Comparison of ENCODE assay signal across 7 cellular contexts in the genomic region with DNA sequence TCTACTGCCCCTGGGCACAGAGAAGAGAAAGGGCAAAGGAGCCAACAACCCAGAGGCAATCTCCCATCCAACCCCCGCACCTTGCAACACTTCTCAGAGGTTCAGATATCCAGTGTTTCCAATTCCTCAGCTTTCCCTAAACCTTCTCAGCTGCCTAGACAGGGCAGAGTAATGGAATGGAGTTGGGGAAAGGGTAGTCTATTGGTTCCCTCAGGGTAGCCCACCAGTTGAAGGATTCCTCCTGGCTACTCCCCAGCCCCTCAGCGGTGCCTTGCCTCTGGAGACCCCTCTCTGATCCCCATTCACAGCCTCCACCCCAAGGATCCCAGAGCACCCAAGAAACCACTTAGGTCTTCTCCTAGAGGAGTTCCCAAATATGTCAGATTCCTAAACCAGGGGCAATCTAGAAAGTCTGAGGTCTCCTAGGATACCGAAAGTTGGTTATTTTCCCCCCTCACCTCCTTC. TPM values are rescaled to one million over a fixed set of nuclear protein-coding genes. Genes with fewer than 3 reads are reported as not detected.
DNase-seq lines count a peak whose midpoint lies in the region; ATAC-seq, FAIRE-seq and TF ChIP-seq lines count a peak whose summit lies in the region.
"Had no signal": no experiment of that assay in that cellular context is flagged by ENCODE, and none has a peak within 500 bp of the region (broad histone marks: within the 10 kb centered on the region; RNA-seq: fewer than 3 reads in every experiment).

No MANE protein-coding gene starts in this region.

- no peak for TF ChIP-seq RAD21 in H1 (IDR thresholded peaks at IDR 0.05 in 1 of 2, conservative IDR thresholded peaks at IDR 0.05 in 1 of 2; ENCODE audit: low read depth in 2 of 2, low read length in 2 of 2)

- POLR2A ChIA-PET in H1 (lab: Charles Lee; ENCODE audit: partially characterized antibody), result interaction anchor here (0.7 to 4.8 kb wide), 12 partner anchors 9 to 58 kb away, joined by 3 to 105 read pairs (median 7); a partner anchor contains a TSS

- H3K18ac ChIP-seq in H1 (ENCODE audit: extremely low read depth, low read length), result peak overlapping the region; percentile 98

- no peaks in the 10 kb centered on the region for H3K79me2 ChIP-seq in H1 (ENCODE audit: control insufficient read depth in 1 of 2, insufficient read depth in 2 of 2, low read length in 2 of 2)

- peak overlapping the region; percentile 85 to 97 for H3K4me2 ChIP-seq in H1 (ENCODE audit: insufficient read depth in 1 of 2, low read depth in 2 of 2, low read length in 2 of 2)

- no peak overlapping the region for H4K5ac ChIP-seq in H1 (ENCODE audit: insufficient read length, low read depth, low read length)

- CTCF ChIA-PET in H1 (lab: Charles Lee; ENCODE audit: partially characterized antibody), result interaction anchor here (0.5 to 14.9 kb wide), 17 partner anchors 8 to 691 kb away, joined by 3 to 618 read pairs (median 4); a partner anchor contains a TSS

- no peak overlapping the region for H3K23ac ChIP-seq in H1 (ENCODE audit: insufficient read length)

- H3K56ac ChIP-seq in H1 (replicated peaks; ENCODE audit: insufficient read length, low read depth, low read length), result no peak overlapping the region

- H3K27ac Mint-ChIP-seq in progenitor cell of endocrine pancreas, result peak overlapping the region; percentile 97

- H3K79me1 ChIP-seq in H1 (ENCODE audit: low read depth, low read length), result no peaks in the 10 kb centered on the region

- H2AK5ac ChIP-seq in H1 (ENCODE audit: low read depth, low read length), result no peak overlapping the region

- FAIRE-seq in H1 (lab: Jason Lieb, UNC), result no peak

- H3K9ac ChIP-seq in HUES48 (ENCODE audit: low read depth, low read length) (no peak overlapping the region), H1 (replicated peaks in 1 of 4; ENCODE audit: extremely low read depth in 1 of 4, low read depth in 3 of 4, low read length in 3 of 4) (peak overlapping the region in 1 of 4 experiments; percentile 5; a peak in 2 of 7 replicates)

- H3K27ac ChIP-seq in HUES48 (ENCODE audit: low read depth, low read length) (peak overlapping the region; percentile 85), H1 (ENCODE audit: low read depth, low read length) (no peak overlapping the region)

- H3K4me3 ChIP-seq in HUES48 (ENCODE audit: low read depth, low read length) (peak overlapping the region; percentile 57), H1 (ENCODE audit: extremely low read depth in 1 of 4, insufficient read depth in 2 of 4, low read depth in 3 of 4, low read length in 4 of 4) (peak overlapping the region; percentile 24 to 63 (median 46))

- H3K9me3 ChIP-seq in HUES48 (ENCODE audit: control insufficient read depth, insufficient read depth, low read length) (no peaks in the 10 kb centered on the region), H1 (ENCODE audit: insufficient read depth in 2 of 2, low read depth in 1 of 2, low read length in 1 of 2) (no peaks in the 10 kb centered on the region)

- H3K27me3 ChIP-seq in HUES48 (ENCODE audit: control insufficient read depth, insufficient read depth, low read length), result peaks cover 9% of the 10 kb centered on the region
- H3K27me3 ChIP-seq in H1 (replicated peaks in 1 of 4; ENCODE audit: control insufficient read depth in 3 of 4, extremely low read depth in 1 of 4, insufficient read depth in 3 of 4, low read length in 3 of 4), result peaks cover 0 to 7% (median 0%) of the 10 kb centered on the region in 4 experiments; a peak in 1 of 7 replicates

- peak overlapping the region; percentile 80 for H3K4me3 Mint-ChIP-seq in progenitor cell of endocrine pancreas (ENCODE audit: low read depth)

- H3K23me2 ChIP-seq in H1 (ENCODE audit: low read depth, low read length), result peaks cover 6% of the 10 kb centered on the region; the same call in 1 of the 2 replicates

- H2BK12ac ChIP-seq in H1 (ENCODE audit: low read depth, low read length), result 0 out of 2 replicates have a peak overlapping the region, but pooled peaks have one; percentile 10

- TF ChIP-seq CTCF in H1 (IDR thresholded peaks at IDR 0.05; ENCODE audit: control extremely low read depth in 1 of 3, insufficient read depth in 1 of 3, low read depth in 1 of 3, low read length in 3 of 3) (no peak), progenitor cell of endocrine pancreas (IDR thresholded peaks at IDR 0.05; ENCODE audit: unreplicated experiment) (no peak)

- H3K4me1 ChIP-seq in HUES48 (ENCODE audit: control insufficient read depth, insufficient read depth, low read length) (peaks cover 41% of the 10 kb centered on the region), H1 (replicated peaks in 1 of 4; ENCODE audit: control insufficient read depth in 3 of 4, insufficient read depth in 4 of 4, low read length in 3 of 4) (peaks cover 12 to 32% (median 21%) of the 10 kb centered on the region in 4 experiments)

- WGBS in H1 (ENCODE audit: extremely low coverage in 1 of 2, insufficient coverage in 1 of 2, insufficient read length in 1 of 2, insufficient replicate concordance in 2 of 2, low coverage in 1 of 2, low lambda C conversion rate in 2 of 2, missing lambda C conversion rate in 1 of 2), 2 experiments, result 67% methylated on average over 3 of the region's 3 CpGs; no CpG with 5 or more reads in 1 of the 2 experiments

- H2AFZ ChIP-seq in H1 (ENCODE audit: low read length), result no peak overlapping the region

- H3K36me3 ChIP-seq in HUES48 (ENCODE audit: control insufficient read depth, insufficient read depth, low read length) (no peaks in the 10 kb centered on the region), H1 (ENCODE audit: control insufficient read depth in 2 of 4, insufficient read depth in 4 of 4, low read length in 3 of 4) (no peaks in the 10 kb centered on the region; a peak in 1 of 8 replicates)

- H2BK5ac ChIP-seq in H1 (ENCODE audit: low read depth, low read length), result peak overlapping the region; percentile 94; the same call in 1 of the 2 replicates

- no peak for ATAC-seq in HG02884 (IDR thresholded peaks at IDR 0.05; ENCODE audit: unreplicated experiment)
- ATAC-seq in HG02852 (IDR thresholded peaks at IDR 0.05; ENCODE audit: unreplicated experiment), result no peak

- no peaks in the 10 kb centered on the region for H3K36me3 Mint-ChIP-seq in progenitor cell of endocrine pancreas (ENCODE audit: insufficient read depth)

- H2BK20ac ChIP-seq in H1 (ENCODE audit: low read length), result no peak overlapping the region; the same call in 1 of the 2 replicates

- H3K14ac ChIP-seq in H1 (ENCODE audit: insufficient read length), result no peak overlapping the region

- peak overlapping the region; percentile 79 for H4K91ac ChIP-seq in H1 (replicated peaks; ENCODE audit: insufficient read length, low read length)

- H4K8ac ChIP-seq in H1 (ENCODE audit: extremely low read depth, insufficient read depth, low read length), result no peak overlapping the region

- peaks cover 57% of the 10 kb centered on the region for H3K4me1 Mint-ChIP-seq in progenitor cell of endocrine pancreas (ENCODE audit: low read depth)

- DNase-seq in H1 (ENCODE audit: low read depth in 1 of 2, low spot score in 2 of 2) (no peak), progenitor cell of endocrine pancreas (ENCODE audit: low spot score, unreplicated experiment) (no peak), NCI-H1092 (lab: John Stamatoyannopoulos, UW) (no peak)
- DNase-seq: NCI-H1417 treated with DMSO at 0.1 percent for 48 hours had no signal

- no peak for TF ChIP-seq EP300 in H1 (IDR thresholded peaks at IDR 0.05; ENCODE audit: borderline replicate concordance in 1 of 2, low read depth in 2 of 2, low read length in 2 of 2)

- H3K27me3 Mint-ChIP-seq in progenitor cell of endocrine pancreas, result no peaks in the 10 kb centered on the region

- H2BK120ac ChIP-seq in H1 (replicated peaks; ENCODE audit: low read depth, low read length), result no peak overlapping the region

- H4K20me1 ChIP-seq in H1 (replicated peaks in 1 of 2; ENCODE audit: control insufficient read depth in 1 of 2, insufficient read depth in 2 of 2, low read length in 2 of 2), result no peaks in the 10 kb centered on the region

- no peak overlapping the region for H2BK15ac ChIP-seq in H1 (ENCODE audit: low read length)

- no peaks in the 10 kb centered on the region for H3K9me3 Mint-ChIP-seq in progenitor cell of endocrine pancreas (ENCODE audit: low read depth)

- no peak for TF ChIP-seq POLR2A in H1 (IDR thresholded peaks at IDR 0.05; ENCODE audit: control extremely low read depth in 1 of 2, low read depth in 2 of 2, low read length in 2 of 2)

- H3K4ac ChIP-seq in H1 (replicated peaks; ENCODE audit: insufficient read length, low read depth, low read length), result no peak overlapping the region

RNA-seq across cellular contexts. Expression of a gene that starts 0.5 kb away (rescaled TPM):
- 1.4 and 2.0 TPM in 2 replicates for total RNA-seq in H1 (2021; fragmentation: NEBNext Ultra II Directional; extraction: Animal tissue kit (Norgen Biotek cat#: 25700))
- polyA plus RNA-seq in H1 (2011; rRNA removed), result 6.1 and 8.3 TPM in 2 replicates
- 6.2 TPM for polyA plus RNA-seq in H1 (2011; cell fraction: cytosol; rRNA removed)
- polyA plus RNA-seq in H1 (2011; cell fraction: nucleus; rRNA removed), result 8.8 TPM
- polyA plus RNA-seq in H1 (2012, experiment 1 of 2), result 2.8 to 4.8 TPM (median 3.9 TPM) in 4 replicates
- 5.1 TPM for polyA plus RNA-seq in H1 (2012, experiment 2 of 2)
- 1.5 TPM for polyA plus RNA-seq in H1 (2013, experiment 1 of 2)
- 1.4 TPM for polyA plus RNA-seq in H1 (2013, experiment 2 of 2)
- 4.6 and 6.3 TPM in 2 replicates for polyA minus RNA-seq in H1 (2011; rRNA and poly(A)+ RNA removed)
- 3.5 TPM for polyA minus RNA-seq in H1 (2011; cell fraction: cytosol; rRNA and poly(A)+ RNA removed)
- polyA minus RNA-seq in H1 (2011; cell fraction: nucleus; rRNA and poly(A)+ RNA removed), result 2.8 TPM
- 17.2 and 17.9 TPM in 2 replicates for total RNA-seq in progenitor cell of endocrine pancreas

RNA-seq across cellular contexts. Expression of a gene that starts 19.8 kb away (rescaled TPM):
- 2,738 and 2,756 TPM in 2 replicates for total RNA-seq in H1 (2021; fragmentation: NEBNext Ultra II Directional; extraction: Animal tissue kit (Norgen Biotek cat#: 25700))
- polyA plus RNA-seq in H1 (2011; rRNA removed), result 645 and 835 TPM in 2 replicates
- polyA plus RNA-seq in H1 (2011; cell fraction: cytosol; rRNA removed), result 1,857 TPM
- 829 TPM for polyA plus RNA-seq in H1 (2011; cell fraction: nucleus; rRNA removed)
- polyA plus RNA-seq in H1 (2012, experiment 1 of 2), result 3,527 to 3,732 TPM (median 3,691 TPM) in 4 replicates
- polyA plus RNA-seq in H1 (2012, experiment 2 of 2), result 538 TPM
- 2,134 TPM for polyA plus RNA-seq in H1 (2013, experiment 1 of 2)
- polyA plus RNA-seq in H1 (2013, experiment 2 of 2), result 2,146 TPM
- polyA minus RNA-seq in H1 (2011; rRNA and poly(A)+ RNA removed), result 697 and 783 TPM in 2 replicates
- polyA minus RNA-seq in H1 (2011; cell fraction: cytosol; rRNA and poly(A)+ RNA removed), result 622 TPM
- 916 TPM for polyA minus RNA-seq in H1 (2011; cell fraction: nucleus; rRNA and poly(A)+ RNA removed)
- 2,514 and 2,551 TPM in 2 replicates for total RNA-seq in progenitor cell of endocrine pancreas

RNA-seq across cellular contexts. Expression of a gene that starts 20.4 kb away (rescaled TPM):
- 217 and 231 TPM in 2 replicates for total RNA-seq in H1 (2021; fragmentation: NEBNext Ultra II Directional; extraction: Animal tissue kit (Norgen Biotek cat#: 25700))
- polyA plus RNA-seq in H1 (2011; rRNA removed), result 35.4 and 62.4 TPM in 2 replicates
- 52.0 TPM for polyA plus RNA-seq in H1 (2011; cell fraction: cytosol; rRNA removed)
- polyA plus RNA-seq in H1 (2011; cell fraction: nucleus; rRNA removed), result 21.4 TPM
- polyA plus RNA-seq in H1 (2012, experiment 1 of 2), result 44.8 to 102 TPM (median 55.1 TPM) in 4 replicates
- 7.4 TPM for polyA plus RNA-seq in H1 (2012, experiment 2 of 2)
- 74.7 TPM for polyA plus RNA-seq in H1 (2013, experiment 1 of 2)
- polyA plus RNA-seq in H1 (2013, experiment 2 of 2), result 75.0 TPM
- 216 and 244 TPM in 2 replicates for polyA minus RNA-seq in H1 (2011; rRNA and poly(A)+ RNA removed)
- 117 TPM for polyA minus RNA-seq in H1 (2011; cell fraction: cytosol; rRNA and poly(A)+ RNA removed)
- 68.3 TPM for polyA minus RNA-seq in H1 (2011; cell fraction: nucleus; rRNA and poly(A)+ RNA removed)
- total RNA-seq in progenitor cell of endocrine pancreas, result 261 and 271 TPM in 2 replicates

RNA-seq across cellular contexts. Expression of a gene that starts 24.6 kb away (rescaled TPM):
- total RNA-seq in H1 (2021; fragmentation: NEBNext Ultra II Directional; extraction: Animal tissue kit (Norgen Biotek cat#: 25700)), result 94.2 and 103 TPM in 2 replicates
- polyA plus RNA-seq in H1 (2011; rRNA removed), result 88.2 and 133 TPM in 2 replicates
- 103 TPM for polyA plus RNA-seq in H1 (2011; cell fraction: cytosol; rRNA removed)
- polyA plus RNA-seq in H1 (2011; cell fraction: nucleus; rRNA removed), result 56.0 TPM
- polyA plus RNA-seq in H1 (2012, experiment 1 of 2), result 114 to 158 TPM (median 123 TPM) in 4 replicates
- 287 TPM for polyA plus RNA-seq in H1 (2012, experiment 2 of 2)
- 73.3 TPM for polyA plus RNA-seq in H1 (2013, experiment 1 of 2)
- 80.0 TPM for polyA plus RNA-seq in H1 (2013, experiment 2 of 2)
- 71.3 and 86.2 TPM in 2 replicates for polyA minus RNA-seq in H1 (2011; rRNA and poly(A)+ RNA removed)
- polyA minus RNA-seq in H1 (2011; cell fraction: cytosol; rRNA and poly(A)+ RNA removed), result 68.3 TPM
- polyA minus RNA-seq in H1 (2011; cell fraction: nucleus; rRNA and poly(A)+ RNA removed), result 27.2 TPM
- 165 and 173 TPM in 2 replicates for total RNA-seq in progenitor cell of endocrine pancreas
